In genomic region chr6:129633529-129633928, GRCh38 we compare ENCODE assay signal across 8 cellular contexts.
"Had no signal": no experiment of that assay in that cellular context is flagged by ENCODE, and none has a peak within 500 bp of the region (broad histone marks: within the 10 kb centered on the region; RNA-seq: fewer than 3 reads in every experiment).

No MANE protein-coding gene starts in this region.

- H3K4me2 ChIP-seq: GM23338 had no signal

- H3K27ac ChIP-seq: HL-60 had no signal

- H3K4me3 ChIP-seq: GM23338 had no signal

- DNase-seq: H9, HCEC 1CT, KG1 had no signal

- ATAC-seq: GM23338 had no signal

- H3K4me3 Mint-ChIP-seq: GM23338, H9, IgD-negative memory B cell had no signal

- H2AFZ ChIP-seq: GM23338 had no signal

- H3K27me3 Mint-ChIP-seq: IgD-negative memory B cell had no signal

- H3K27ac Mint-ChIP-seq: GM23338, H9, IgD-negative memory B cell had no signal

- H3K9me3 Mint-ChIP-seq: GM23338, H9, IgD-negative memory B cell had no signal

- FAIRE-seq: H1, H54 had no signal
